Comparison of ENCODE assay signal across 24 cellular contexts in the genomic region with DNA sequence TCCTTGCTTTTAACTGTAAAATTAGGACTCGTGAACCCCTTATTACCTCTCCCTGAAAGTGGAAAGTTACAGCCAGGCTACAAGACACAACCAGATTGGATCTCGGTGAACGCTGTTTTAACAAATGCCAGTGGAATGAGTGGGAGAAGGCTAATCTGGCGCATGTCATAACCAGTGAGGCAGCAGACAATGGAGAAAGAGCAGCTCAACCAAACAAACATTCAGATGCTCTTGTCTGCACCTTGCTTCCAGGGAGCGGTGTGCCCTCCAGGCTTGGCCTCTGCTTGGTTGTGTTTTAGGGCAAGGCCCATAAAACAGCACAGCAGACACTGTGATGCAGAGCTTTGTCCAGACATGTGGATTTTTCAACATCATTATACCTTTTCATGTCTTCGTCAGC. TPM values are rescaled to one million over a fixed set of nuclear protein-coding genes. Genes with fewer than 3 reads are reported as not detected.
DNase-seq lines count a peak whose midpoint lies in the region; ATAC-seq and TF ChIP-seq lines count a peak whose summit lies in the region.
"Had no signal": no experiment of that assay in that cellular context is flagged by ENCODE, and none has a peak within 500 bp of the region (broad histone marks: within the 10 kb centered on the region; RNA-seq: fewer than 3 reads in every experiment).

No MANE protein-coding gene starts in this region.

- no peak overlapping the region for H3K4me3 ChIP-seq in HEK293 (ENCODE audit: low read depth, low read length)
- H3K4me3 ChIP-seq in fibroblast of the aortic adventitia (ENCODE audit: low read depth, low read length) = no peak overlapping the region
- H3K4me3 ChIP-seq: gastroesophageal sphincter, PC-9, sigmoid colon had no signal

- H3K9me3 ChIP-seq in HEK293 (ENCODE audit: control insufficient read depth, insufficient read depth, low read depth, low read length) = no peaks in the 10 kb centered on the region
- H3K9me3 ChIP-seq: gastroesophageal sphincter, sigmoid colon had no signal

- no peaks in the 10 kb centered on the region for H3K4me1 ChIP-seq in HEK293 (ENCODE audit: control insufficient read depth, insufficient read depth, low read length)
- H3K4me1 ChIP-seq: gastroesophageal sphincter, parathyroid adenoma had no signal

- TF ChIP-seq CTCF in HEK293 (tag by site-specific recombination; IDR thresholded peaks at IDR 0.05) = no peak
- TF ChIP-seq CTCF in fibroblast of the aortic adventitia (IDR thresholded peaks at IDR 0.05; ENCODE audit: insufficient read depth, low read length) = no peak
- no peak for TF ChIP-seq CTCF in omental fat pad (IDR thresholded peaks at IDR 0.05)

- DNase-seq in amniotic epithelial cell (ENCODE audit: low read depth) = peak; percentile 65
- DNase-seq in fibroblast of the aortic adventitia (ENCODE audit: low read depth) = peak; percentile 21
- no peak for DNase-seq in omental fat pad (ENCODE audit: low spot score)
- DNase-seq in NCI-H2029 (lab: John Stamatoyannopoulos, UW) = no peak
- no peak for DNase-seq in DMS153 treated with DMSO at 0.1 percent for 48 hours (lab: John Stamatoyannopoulos, UW; ENCODE audit: unreplicated experiment)
- DNase-seq: ACHN; activated CD4-positive, alpha-beta T cell treated with anti-CD3 and anti-CD28 coated beads for 4 hours; activated naive CD4-positive, alpha-beta T cell treated with anti-CD3 and anti-CD28 coated beads, Interleukin-2, amount 50 U/mL, for 16 hours; activated T-cell treated with anti-CD3 and anti-CD28 coated beads, Interleukin-2, amount 50 U/mL, for 72 hours; anterior cingulate cortex; C1 segment of cervical spinal cord; Calu3; H7; KG1; NCI-H1694 treated with DMSO at 0.1 percent for 48 hours; PC-9; sigmoid colon; substantia nigra had no signal

- POLR2A ChIA-PET in HEK293 (lab: Yijun Ruan, JAX) = no interaction called here

- ATAC-seq in omental fat pad (ENCODE audit: low FRiP score) (peak; percentile 54), HG03432 (IDR thresholded peaks at IDR 0.05; ENCODE audit: unreplicated experiment) (no peak), HG03175 (IDR thresholded peaks at IDR 0.05; ENCODE audit: unreplicated experiment) (no peak)
- ATAC-seq: activated T-cell treated with anti-CD3 and anti-CD28 coated beads, Interleukin-2, amount 50 U/mL, for 72 hours; gastroesophageal sphincter; natural killer cell treated with Interleukin-12 subunit alpha and Interleukin-12 subunit beta and Interleukin-15 and Interleukin-18, amount 100 ng/mL, for 72 hours had no signal

- CTCF ChIA-PET in HEK293 (lab: Yijun Ruan, JAX) = interaction anchor here (0.7 kb wide), 1 partner anchor 132 kb away, joined by 3 read pairs; no protein-coding TSS in a partner anchor

- no peak overlapping the region for H3K27ac ChIP-seq in HEK293 (ENCODE audit: extremely low read depth, low read depth, low read length)
- H3K27ac ChIP-seq: gastroesophageal sphincter, parathyroid adenoma, PC-9, sigmoid colon had no signal

- H3K36me3 ChIP-seq in HEK293 (ENCODE audit: control insufficient read depth in 2 of 2, insufficient read depth in 1 of 2, low read length in 2 of 2) = no peaks in the 10 kb centered on the region
- H3K36me3 ChIP-seq: gastroesophageal sphincter, sigmoid colon had no signal

TF ChIP-seq in HEK293, 187 proteins besides CTCF, POLR2A, EP300 and RAD21:
- TF ChIP-seq TRIM28 (IDR thresholded peaks at IDR 0.05; ENCODE audit: borderline replicate concordance, low read length) (no peak), FEZF1 (tag by site-specific recombination; IDR thresholded peaks at IDR 0.05) (peak; percentile 31; the same call in 1 of the 2 replicates)

RNA-seq across cellular contexts. Expression of a gene that starts 45.9 kb away (rescaled TPM):
- total RNA-seq in fibroblast of the aortic adventitia (ENCODE audit: low replicate concordance) (68.4 and 70.2 TPM in 2 replicates), omental fat pad (100 to 1,000 TPM in 3 of 4 donors, 10 to 100 TPM in 1; 70.8 to 487 (median 228) TPM)

Comparison
In these comparisons a context has a peak if more than half of its experiments do, and no peak if none do; other contexts are left out.
1. DNase-seq: peak in amniotic epithelial cell (single experiment) and fibroblast of the aortic adventitia (single experiment); none in omental fat pad (single experiment), NCI-H2029 (single experiment) and DMS153 treated with DMSO at 0.1 percent for 48 hours (single experiment).